1 cellular context compared by ENCODE assay signal in the genomic region with DNA sequence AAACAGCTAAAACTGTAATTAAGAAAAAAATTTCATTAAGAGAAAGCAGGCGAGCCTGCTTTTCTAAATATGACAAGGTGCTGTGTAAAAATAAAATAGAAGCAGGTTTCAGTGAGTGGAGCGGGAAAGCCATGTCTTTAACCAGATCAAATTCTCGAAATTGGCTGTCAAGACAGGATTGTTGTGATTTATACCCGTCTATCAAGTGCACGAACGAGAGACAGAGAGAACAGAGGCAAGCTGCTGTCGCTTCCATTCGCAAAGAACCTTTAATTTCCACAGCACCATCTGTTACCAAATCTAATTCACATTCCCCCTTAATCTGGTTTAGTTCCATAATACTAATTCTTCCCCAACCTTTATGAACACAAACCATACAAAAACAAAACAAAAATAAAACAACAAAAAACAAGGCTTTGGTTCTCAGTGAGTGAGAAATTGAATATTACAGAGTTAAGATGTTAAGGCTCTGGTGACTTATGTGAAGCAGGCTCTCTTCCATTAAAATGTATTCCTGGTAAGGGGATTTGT.
TF ChIP-seq lines count a peak whose summit lies in the region.

No MANE protein-coding gene starts in this region.

TF ChIP-seq in SK-N-SH treated with all-trans-retinoic acid at 6 μM for 48 hours, 23 proteins besides CTCF, POLR2A, EP300 and RAD21 (continued from another document):
- TF ChIP-seq CSDC2 (CRISPR knock-in tag; IDR thresholded peaks at IDR 0.05): no peak
